ENCODE assay signal across 8 cellular contexts in genomic region chr2:86836914-86837695, GRCh38. TPM values are rescaled to one million over a fixed set of nuclear protein-coding genes. Genes with fewer than 3 reads are reported as not detected.
DNase-seq lines count a peak whose midpoint lies in the region; ATAC-seq, FAIRE-seq and TF ChIP-seq lines count a peak whose summit lies in the region.
"Not testable (repeated sequence)": the region's sequence is repeated elsewhere in the genome, so short reads cannot be mapped to it uniquely, and the experiment has no call there.

No MANE protein-coding gene starts in this region.

- BruUV-seq in mammary epithelial cell (replicated peaks; lab: Mats Ljungman, UMichigan), result not testable (repeated sequence)

- not testable (repeated sequence) for H3K9me3 ChIP-seq in mammary epithelial cell (replicated peaks; ENCODE audit: insufficient read depth, low read length)

- peak; percentile 69 for DNase-seq in HFF-Myc (ENCODE audit: extremely low read depth, low read depth)
- DNase-seq in SIG-M5 treated with dmso at 0.1 percent for 504 hours (lab: John Stamatoyannopoulos, UW; ENCODE audit: unreplicated experiment), result peak; percentile 74
- peak; percentile 58 for DNase-seq in activated T-cell treated with anti-CD3 and anti-CD28 coated beads for 24 hours (ENCODE audit: low read depth)
- DNase-seq in mammary epithelial cell, result peak; percentile 82
- peak; percentile 26 to 87 (median 66) for DNase-seq in head of caudate nucleus
- not testable (repeated sequence) for DNase-seq in natural killer cell treated with Interleukin-12 subunit alpha and Interleukin-12 subunit beta and Interleukin-15 and Interleukin-18, amount 100 ng/mL, for 72 hours (ENCODE audit: low spot score)
- DNase-seq in stimulated activated CD4-positive, alpha-beta T cell treated with anti-CD3 and anti-CD28 coated beads, Interleukin-4, amount 100 ng/mL, for 4 hours, result peak; percentile 40 to 77

- H3K36me3 Mint-ChIP-seq in natural killer cell treated with Interleukin-12 subunit alpha and Interleukin-12 subunit beta and Interleukin-15 and Interleukin-18, amount 100 ng/mL, for 72 hours, result not testable (repeated sequence)

- H3K27ac Mint-ChIP-seq in natural killer cell treated with Interleukin-12 subunit alpha and Interleukin-12 subunit beta and Interleukin-15 and Interleukin-18, amount 100 ng/mL, for 72 hours, result peak overlapping the region in 1 of 2 donors; percentile 59

- in situ Hi-C loops in mammary epithelial cell (cut with MboI; ENCODE audit: low sequenced_read_pairs in 2 of 2), result not testable (repeated sequence)

- H4K20me1 ChIP-seq in mammary epithelial cell (ENCODE audit: insufficient read depth, low read length), result not testable (repeated sequence)

- WGBS in mammary epithelial cell (ENCODE audit: low coverage, missing lambda C conversion rate), result 20% methylated on average over 7 of the region's 19 CpGs

- H3K79me2 ChIP-seq in mammary epithelial cell (ENCODE audit: insufficient read depth, low read length), result not testable (repeated sequence)

- H3K27me3 Mint-ChIP-seq in natural killer cell treated with Interleukin-12 subunit alpha and Interleukin-12 subunit beta and Interleukin-15 and Interleukin-18, amount 100 ng/mL, for 72 hours, result not testable (repeated sequence)

- not testable (repeated sequence) for H3K9me3 Mint-ChIP-seq in natural killer cell treated with Interleukin-12 subunit alpha and Interleukin-12 subunit beta and Interleukin-15 and Interleukin-18, amount 100 ng/mL, for 72 hours

- dilution Hi-C loops in mammary epithelial cell (cut with HindIII; ENCODE audit: low sequenced_read_pairs), result not testable (repeated sequence)

- H3K9ac ChIP-seq in mammary epithelial cell (ENCODE audit: insufficient read depth, low read length), result peak overlapping the region; percentile 53

- H3K27me3 ChIP-seq in mammary epithelial cell (ENCODE audit: insufficient read depth, low read length), result not testable (repeated sequence)

- peak overlapping the region; percentile 75 for H3K4me2 ChIP-seq in mammary epithelial cell (ENCODE audit: insufficient read depth, low read depth, low read length)

- H3K36me3 ChIP-seq in mammary epithelial cell (ENCODE audit: insufficient read depth, low read length), result not testable (repeated sequence)

- peak overlapping the region; percentile 45 for H3K4me3 Mint-ChIP-seq in natural killer cell treated with Interleukin-12 subunit alpha and Interleukin-12 subunit beta and Interleukin-15 and Interleukin-18, amount 100 ng/mL, for 72 hours

- H3K4me3 ChIP-seq in HFF-Myc (replicated peaks; ENCODE audit: low read depth, low read length); mammary epithelial cell (replicated peaks in 1 of 3; ENCODE audit: insufficient read depth in 1 of 3, low read depth in 2 of 3, low read length in 3 of 3): not testable (repeated sequence)

- not testable (repeated sequence) for TF ChIP-seq CTCF in HFF-Myc (IDR thresholded peaks at IDR 0.05; ENCODE audit: low read depth, low read length, missing control alignments); mammary epithelial cell (conservative IDR thresholded peaks at IDR 0.05 in 1 of 2, IDR thresholded peaks at IDR 0.05 in 1 of 2; ENCODE audit: extremely low read depth in 1 of 2, insufficient read depth in 1 of 2, low read depth in 1 of 2, low read length in 2 of 2)

- peaks cover 9 to 16% of the 10 kb centered on the region in 2 donors for H3K4me1 Mint-ChIP-seq in natural killer cell treated with Interleukin-12 subunit alpha and Interleukin-12 subunit beta and Interleukin-15 and Interleukin-18, amount 100 ng/mL, for 72 hours (ENCODE audit: low read depth in 2 of 2)

- CTCF ChIA-PET in mammary epithelial cell (lab: Charles Lee; ENCODE audit: low non-redundant PET), result not testable (repeated sequence)

- peak; percentile 51 to 63 for ATAC-seq in natural killer cell treated with Interleukin-12 subunit alpha and Interleukin-12 subunit beta and Interleukin-15 and Interleukin-18, amount 100 ng/mL, for 72 hours

- H3K27ac ChIP-seq in mammary epithelial cell (ENCODE audit: insufficient read depth, low read depth, low read length), result peak overlapping the region; percentile 57

- peak overlapping the region; percentile 88 for H2AFZ ChIP-seq in mammary epithelial cell (ENCODE audit: low read depth, low read length)

- intact Hi-C loops in mammary epithelial cell (cut with micrococcal nuclease); head of caudate nucleus (cut with DNase I): not testable (repeated sequence)

- H3K4me1 ChIP-seq in mammary epithelial cell (ENCODE audit: insufficient read depth, low read length), result not testable (repeated sequence)

- FAIRE-seq in A204.1 (lab: Jason Lieb, UNC), result peak; percentile 99

RNA-seq across cellular contexts. Expression of gene CD8B, which starts 24.6 kb away (rescaled TPM):
- total RNA-seq in mammary epithelial cell, result not detected
- polyA plus RNA-seq in mammary epithelial cell, result not detected
- polyA minus RNA-seq in mammary epithelial cell, result not detected
- total RNA-seq in natural killer cell treated with Interleukin-12 subunit alpha and Interleukin-12 subunit beta and Interleukin-15 and Interleukin-18, amount 100 ng/mL, for 72 hours, result 10 to 100 TPM in 1 of 2 donors, 1 to 10 TPM in 1; 8.4 to 31.5 TPM

RNA-seq across cellular contexts. Expression of gene CD8A, which starts 46.4 kb away (rescaled TPM):
- under 1 TPM; 0.17 to 0.56 TPM for total RNA-seq in mammary epithelial cell
- 0.15 TPM for polyA plus RNA-seq in mammary epithelial cell
- not detected for polyA minus RNA-seq in mammary epithelial cell
- 10 to 100 TPM; 67.8 to 85.0 TPM for total RNA-seq in natural killer cell treated with Interleukin-12 subunit alpha and Interleukin-12 subunit beta and Interleukin-15 and Interleukin-18, amount 100 ng/mL, for 72 hours

Comparison
In these comparisons a context has a peak if more than half of its experiments do, and no peak if none do; other contexts are left out.
1. RNA of gene CD8B, which starts 24.6 kb away (total RNA-seq): 8.4 to 31.5 TPM in natural killer cell treated with Interleukin-12 subunit alpha and Interleukin-12 subunit beta and Interleukin-15 and Interleukin-18, amount 100 ng/mL, for 72 hours; not detected in mammary epithelial cell; every median in the first group is over 4 times any median in the second.
2. RNA of gene CD8A, which starts 46.4 kb away (total RNA-seq): 67.8 to 85.0 TPM in natural killer cell treated with Interleukin-12 subunit alpha and Interleukin-12 subunit beta and Interleukin-15 and Interleukin-18, amount 100 ng/mL, for 72 hours; 0.17 to 0.56 TPM in mammary epithelial cell; every median in the first group is over 10 times any median in the second.